ENCODE assay signal across 8 cellular contexts in the genomic region with DNA sequence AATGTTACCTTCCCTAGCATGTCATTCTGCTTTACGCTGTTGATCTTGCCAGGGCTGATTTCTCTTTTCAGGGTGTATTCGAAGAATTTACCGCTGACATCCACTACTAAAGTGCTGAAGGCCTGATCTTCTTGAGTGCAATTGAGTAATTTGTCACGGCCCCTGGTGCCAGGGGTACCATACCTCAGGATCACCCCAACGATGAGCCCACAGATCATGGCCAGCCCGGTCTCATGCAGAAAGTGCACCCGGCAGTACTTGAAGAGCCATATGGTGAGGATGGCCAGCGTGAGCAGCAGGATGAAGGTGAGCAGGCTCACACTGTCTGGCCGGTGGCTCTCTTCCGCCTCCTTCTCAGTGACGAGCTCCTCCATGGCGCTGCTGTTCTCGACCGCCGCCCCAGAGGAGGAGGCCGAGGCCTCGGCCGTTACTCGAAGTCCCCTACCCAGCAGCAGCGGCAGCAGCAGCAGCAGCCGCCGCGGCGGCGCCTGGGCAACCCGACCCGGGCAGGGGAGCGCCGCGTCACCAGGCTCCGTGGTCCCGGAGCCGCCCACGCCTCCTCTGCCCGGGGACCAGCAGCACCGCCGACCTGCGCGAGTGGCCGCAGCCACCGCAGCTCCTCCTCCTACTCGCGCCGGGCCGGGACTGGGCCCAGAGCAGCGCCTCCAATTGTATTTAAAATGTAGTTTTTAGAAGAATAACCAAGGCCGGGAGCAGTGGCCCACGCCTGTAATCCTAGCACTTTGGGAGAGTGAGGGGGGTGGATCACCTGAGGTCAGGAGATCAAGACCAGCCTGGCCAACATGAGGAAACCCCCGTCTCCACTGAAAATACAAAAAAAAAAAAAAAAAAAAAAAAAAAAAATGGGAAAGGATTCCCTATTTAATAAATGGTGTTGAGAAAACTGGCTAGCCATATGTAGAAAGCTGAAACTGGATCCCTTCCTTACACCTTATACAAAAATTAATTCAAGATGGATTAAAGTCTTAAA. TPM values are rescaled to one million over a fixed set of nuclear protein-coding genes. Genes with fewer than 3 reads are reported as not detected.
DNase-seq lines count a peak whose midpoint lies in the region; ATAC-seq and TF ChIP-seq lines count a peak whose summit lies in the region.

No MANE protein-coding gene starts in this region.

- no peaks in the 10 kb centered on the region for H3K9me3 ChIP-seq in CD8-positive, alpha-beta memory T cell (ENCODE audit: low read length)
- H3K9me3 ChIP-seq in mesodermal cell (ENCODE audit: control insufficient read depth, low read length) = no peaks in the 10 kb centered on the region

- 19 to 27% methylated on average over 31 to 32 of the region's 49 CpGs for WGBS in mesodermal cell (ENCODE audit: insufficient coverage in 2 of 2), 2 experiments

- ATAC-seq in T-cell (replicated peaks in 1 of 4) (peak in 3 of 4 experiments; percentile 46 to 49 (median 46)), GM21737 (IDR thresholded peaks at IDR 0.05; ENCODE audit: unreplicated experiment) (no peak)
- ATAC-seq in effector memory CD8-positive, alpha-beta T cell (replicated peaks) = peak; percentile 40

- peaks cover 0 to 11% (median 0%) of the 10 kb centered on the region in 3 donors for H3K36me3 Mint-ChIP-seq in CD8-positive, alpha-beta memory T cell
- H3K36me3 Mint-ChIP-seq in T-cell = no peaks in the 10 kb centered on the region
- no peaks in the 10 kb centered on the region for H3K36me3 Mint-ChIP-seq in effector memory CD8-positive, alpha-beta T cell (ENCODE audit: insufficient read depth)

- H3K36me3 ChIP-seq in CD8-positive, alpha-beta memory T cell (ENCODE audit: insufficient read depth, low read length) = no peaks in the 10 kb centered on the region
- no peaks in the 10 kb centered on the region for H3K36me3 ChIP-seq in mesodermal cell (ENCODE audit: control insufficient read depth, insufficient read depth, low read length)

- H3K27me3 ChIP-seq in CD8-positive, alpha-beta memory T cell (ENCODE audit: insufficient read depth, low read length, poor library complexity, severe bottlenecking) = peaks cover 11% of the 10 kb centered on the region

- H3K4me3 Mint-ChIP-seq in CD8-positive, alpha-beta memory T cell = peak overlapping the region in 6 of 7 donors; percentile 30 to 74 (median 52)
- H3K4me3 Mint-ChIP-seq in T-cell = peak overlapping the region; percentile 15 to 69 (median 62)
- H3K4me3 Mint-ChIP-seq in effector memory CD8-positive, alpha-beta T cell = peak overlapping the region; percentile 56 to 62

- H3K4me3 ChIP-seq in CD8-positive, alpha-beta memory T cell (ENCODE audit: low read length) = no peak overlapping the region
- H3K4me3 ChIP-seq in mesodermal cell (ENCODE audit: extremely low read depth, insufficient read depth, low read length, poor library complexity, severe bottlenecking) = peak overlapping the region; percentile 23

- POLR2A ChIA-PET in CD8-positive, alpha-beta memory T cell (lab: Charles Lee) = no interaction called here
- POLR2A ChIA-PET in HEK293T (lab: Yijun Ruan, JAX) = no interaction called here
- POLR2A ChIA-PET in T-cell (lab: Charles Lee) = no interaction called here

- H3K9me3 Mint-ChIP-seq in CD8-positive, alpha-beta memory T cell = no peaks in the 10 kb centered on the region
- H3K9me3 Mint-ChIP-seq in T-cell = no peaks in the 10 kb centered on the region
- no peaks in the 10 kb centered on the region for H3K9me3 Mint-ChIP-seq in effector memory CD8-positive, alpha-beta T cell

- DNase-seq in CD8-positive, alpha-beta memory T cell = no peak
- DNase-seq in HEK293T (ENCODE audit: extremely low spot score) = peak; percentile 21
- peak in 14 of 34 experiments; percentile 1 to 35 (median 4) for DNase-seq in T-cell
- no peak for DNase-seq in effector memory CD8-positive, alpha-beta T cell
- DNase-seq in OCI-M1 (lab: John Stamatoyannopoulos, UW) = no peak

- CTCF ChIA-PET in CD8-positive, alpha-beta memory T cell (lab: Charles Lee) = no interaction called here
- CTCF ChIA-PET in HEK293T (lab: Yijun Ruan, JAX) = interaction anchor here (0.6 kb wide), 1 partner anchor 10 kb away, joined by 4 read pairs; no protein-coding TSS in a partner anchor
- CTCF ChIA-PET in T-cell (lab: Charles Lee) = no interaction called here

- peaks cover 21 to 36% of the 10 kb centered on the region in 2 donors for H3K27me3 Mint-ChIP-seq in CD8-positive, alpha-beta memory T cell
- peaks cover 24 to 31% of the 10 kb centered on the region in 2 donors for H3K27me3 Mint-ChIP-seq in T-cell
- peaks cover 37 to 48% of the 10 kb centered on the region in 2 donors for H3K27me3 Mint-ChIP-seq in effector memory CD8-positive, alpha-beta T cell

- peak overlapping the region in 1 of 8 donors; percentile 70 for H3K27ac Mint-ChIP-seq in CD8-positive, alpha-beta memory T cell
- H3K27ac Mint-ChIP-seq in T-cell = no peak overlapping the region
- no peak overlapping the region for H3K27ac Mint-ChIP-seq in effector memory CD8-positive, alpha-beta T cell

- no peak overlapping the region for H3K27ac ChIP-seq in CD8-positive, alpha-beta memory T cell (ENCODE audit: low read depth, low read length)
- H3K27ac ChIP-seq in mesodermal cell (ENCODE audit: low read depth, low read length, severe bottlenecking) (peak overlapping the region; percentile 43), temporal lobe (ENCODE audit: low read depth, low read length) (peak overlapping the region; percentile 75)

- H3K4me1 Mint-ChIP-seq in CD8-positive, alpha-beta memory T cell = peaks cover 5 to 8% (median 8%) of the 10 kb centered on the region in 3 donors
- H3K4me1 Mint-ChIP-seq in T-cell = peaks cover 7 to 9% (median 8%) of the 10 kb centered on the region in 3 donors
- peaks cover 0 to 4% of the 10 kb centered on the region in 2 donors for H3K4me1 Mint-ChIP-seq in effector memory CD8-positive, alpha-beta T cell (ENCODE audit: low read depth in 2 of 2)

- no peaks in the 10 kb centered on the region for H3K4me1 ChIP-seq in CD8-positive, alpha-beta memory T cell (ENCODE audit: insufficient read depth, low read length)
- H3K4me1 ChIP-seq in mesodermal cell (ENCODE audit: control insufficient read depth, insufficient read depth, low read length, poor library complexity, severe bottlenecking) = peaks cover 5% of the 10 kb centered on the region

TF ChIP-seq in HEK293T, 16 proteins besides CTCF, POLR2A, EP300 and RAD21:
- TF ChIP-seq FOXK2 (IDR thresholded peaks at IDR 0.05) = no peak
- TF ChIP-seq SUZ12 (IDR thresholded peaks at IDR 0.05) = no peak
- TF ChIP-seq ARNT (IDR thresholded peaks at IDR 0.05) = no peak
- no peak for TF ChIP-seq CTBP1 (IDR thresholded peaks at IDR 0.05; ENCODE audit: borderline replicate concordance)

RNA-seq across cellular contexts. Expression of a gene that starts 58.5 kb away (rescaled TPM):
- total RNA-seq in CD8-positive, alpha-beta memory T cell = 100 to 1,000 TPM; 260 to 274 TPM
- 42.0 TPM for polyA plus RNA-seq in CD8-positive, alpha-beta memory T cell
- 100 to 1,000 TPM; 101 to 143 (median 129) TPM for total RNA-seq in T-cell
- 109 TPM for polyA plus RNA-seq in mesodermal cell (2013, experiment 1 of 2)
- polyA plus RNA-seq in mesodermal cell (2013, experiment 2 of 2) = 119 TPM
- 105 TPM for total RNA-seq in temporal lobe
